In genomic region chr2:143284087-143284675, GRCh38 we compare ENCODE assay signal across 8 cellular contexts.
DNase-seq lines count a peak whose midpoint lies in the region; ATAC-seq lines count a peak whose summit lies in the region.

No MANE protein-coding gene starts in this region.

- CTCF ChIA-PET in activated CD4-positive, alpha-beta T cell treated with anti-CD3 and anti-CD28 coated beads for 36 hours (lab: Charles Lee), result interaction anchor here (0.6 to 3.1 kb wide), 33 partner anchors 8 to 249 kb away, joined by 3 to 23 read pairs (median 5); no protein-coding TSS in a partner anchor

- peaks cover 27% of the 10 kb centered on the region for H3K4me1 Mint-ChIP-seq in activated CD4-positive, alpha-beta T cell treated with anti-CD3 and anti-CD28 coated beads for 36 hours
- peaks cover 28% of the 10 kb centered on the region for H3K4me1 Mint-ChIP-seq in stimulated activated naive CD8-positive, alpha-beta T cell treated with anti-CD3 and anti-CD28 coated beads, Interleukin-15, amount 100 ng/mL, for 72 hours

- H3K9me3 Mint-ChIP-seq in activated CD4-positive, alpha-beta T cell treated with anti-CD3 and anti-CD28 coated beads for 36 hours (ENCODE audit: low read depth), result no peaks in the 10 kb centered on the region
- peaks cover 0 to 4% of the 10 kb centered on the region in 2 donors for H3K9me3 Mint-ChIP-seq in stimulated activated naive CD8-positive, alpha-beta T cell treated with anti-CD3 and anti-CD28 coated beads, Interleukin-15, amount 100 ng/mL, for 72 hours

- intact Hi-C loops in activated CD4-positive, alpha-beta T cell treated with anti-CD3 and anti-CD28 coated beads for 36 hours (cut with DNase I, micrococcal nuclease), result no loop called here

- peaks cover 12% of the 10 kb centered on the region for H3K36me3 Mint-ChIP-seq in activated CD4-positive, alpha-beta T cell treated with anti-CD3 and anti-CD28 coated beads for 36 hours (ENCODE audit: low read depth)

- POLR2A ChIA-PET in activated CD4-positive, alpha-beta T cell treated with anti-CD3 and anti-CD28 coated beads for 36 hours (lab: Charles Lee), result interaction anchor here (0.7 kb wide), 1 partner anchor 92 kb away, joined by 3 read pairs; no protein-coding TSS in a partner anchor

- H3K27me3 Mint-ChIP-seq in activated CD4-positive, alpha-beta T cell treated with anti-CD3 and anti-CD28 coated beads for 36 hours, result no peaks in the 10 kb centered on the region
- no peaks in the 10 kb centered on the region for H3K27me3 Mint-ChIP-seq in stimulated activated naive CD8-positive, alpha-beta T cell treated with anti-CD3 and anti-CD28 coated beads, Interleukin-15, amount 100 ng/mL, for 72 hours

- H3K27ac Mint-ChIP-seq in activated CD4-positive, alpha-beta T cell treated with anti-CD3 and anti-CD28 coated beads for 36 hours, result peak overlapping the region; percentile 3
- no peak overlapping the region for H3K27ac Mint-ChIP-seq in stimulated activated naive CD8-positive, alpha-beta T cell treated with anti-CD3 and anti-CD28 coated beads, Interleukin-15, amount 100 ng/mL, for 72 hours

- no peak overlapping the region for H3K4me3 Mint-ChIP-seq in activated CD4-positive, alpha-beta T cell treated with anti-CD3 and anti-CD28 coated beads for 36 hours
- H3K4me3 Mint-ChIP-seq in stimulated activated naive CD8-positive, alpha-beta T cell treated with anti-CD3 and anti-CD28 coated beads, Interleukin-15, amount 100 ng/mL, for 72 hours, result no peak overlapping the region

- peak; percentile 42 for DNase-seq in activated CD4-positive, alpha-beta T cell treated with anti-CD3 and anti-CD28 coated beads for 36 hours
- no peak for DNase-seq in activated CD4-positive, alpha-beta T cell treated with anti-CD3 and anti-CD28 coated beads for 1 hour
- DNase-seq in LoVo (ENCODE audit: low spot score) (peak; percentile 34), glomerular visceral epithelial cell (ENCODE audit: extremely low spot score) (peak; percentile 40)
- peak; percentile 35 for DNase-seq in activated CD4-positive, alpha-beta T cell treated with anti-CD3 and anti-CD28 coated beads for 48 hours
- DNase-seq in stimulated activated naive CD8-positive, alpha-beta T cell treated with anti-CD3 and anti-CD28 coated beads, Interleukin-15, amount 100 ng/mL, for 72 hours, result peak in 1 of 2 donors; percentile 31

- ATAC-seq in activated CD4-positive, alpha-beta T cell treated with anti-CD3 and anti-CD28 coated beads for 36 hours, result peak; percentile 67
- ATAC-seq in GM21367 (IDR thresholded peaks at IDR 0.05; ENCODE audit: unreplicated experiment) (peak; percentile 69), GM18870 (IDR thresholded peaks at IDR 0.05; ENCODE audit: unreplicated experiment) (no peak)
- peak; percentile 67 for ATAC-seq in stimulated activated naive CD8-positive, alpha-beta T cell treated with anti-CD3 and anti-CD28 coated beads, Interleukin-15, amount 100 ng/mL, for 72 hours
